In the genomic region with DNA sequence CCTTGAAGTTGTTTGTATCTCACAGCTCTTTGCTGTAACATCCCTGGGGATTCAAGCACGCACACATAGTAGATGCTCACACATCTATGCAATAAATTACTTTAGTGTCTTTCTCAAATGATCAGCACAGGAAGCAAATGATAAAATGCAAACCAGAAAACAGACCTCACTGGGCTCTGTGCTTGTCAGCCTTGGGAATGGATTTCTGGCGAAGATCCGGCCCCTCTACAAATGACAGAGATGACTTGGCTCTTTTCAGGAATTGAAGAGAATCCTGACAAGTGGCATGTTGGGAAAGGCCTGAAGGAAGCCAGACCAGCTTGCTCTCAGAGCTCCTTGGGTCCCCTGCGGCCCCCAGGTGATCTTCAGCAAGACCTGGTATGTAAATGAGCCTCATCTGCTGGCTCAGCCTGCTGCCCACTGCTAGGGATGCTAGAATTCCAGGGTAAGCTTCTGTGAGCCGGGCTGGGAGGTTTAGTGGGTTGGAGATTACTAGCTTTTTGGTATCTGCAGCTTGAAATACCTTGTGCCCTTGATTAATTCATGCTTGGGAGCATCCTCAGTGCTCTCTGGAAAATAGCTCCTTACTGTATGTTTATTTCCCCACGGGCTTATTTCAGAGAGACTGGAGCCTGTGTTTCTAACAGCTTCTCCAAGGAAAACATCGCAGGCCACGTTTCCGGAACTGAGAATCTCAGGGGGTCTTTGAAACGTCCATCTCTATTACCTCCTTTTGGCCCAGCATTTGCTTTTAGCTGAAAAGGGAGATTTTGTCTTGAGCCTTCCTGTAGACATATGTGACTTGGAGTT, we compare ENCODE assay signal across 15 cellular contexts. TPM values are rescaled to one million over a fixed set of nuclear protein-coding genes. Genes with fewer than 3 reads are reported as not detected.
DNase-seq lines count a peak whose midpoint lies in the region; ATAC-seq and TF ChIP-seq lines count a peak whose summit lies in the region.
"Had no signal": no experiment of that assay in that cellular context is flagged by ENCODE, and none has a peak within 500 bp of the region (broad histone marks: within the 10 kb centered on the region; RNA-seq: fewer than 3 reads in every experiment).

No MANE protein-coding gene starts in this region.

- H3K27ac Mint-ChIP-seq in H9: peak overlapping the region; percentile 10 to 79 (median 73); a peak in 6 of 7 replicates
- no peak overlapping the region for H3K27ac Mint-ChIP-seq in activated CD8-positive, alpha-beta T cell treated with anti-CD3 and anti-CD28 coated beads, Interleukin-2, amount 10 ng/mL, durations not matched to agents 7 days and 5 days
- H3K27ac Mint-ChIP-seq in natural killer cell treated with Interleukin-12 subunit alpha and Interleukin-12 subunit beta and Interleukin-15 and Interleukin-18, amount 100 ng/mL, for 72 hours: no peak overlapping the region
- H3K27ac Mint-ChIP-seq: activated CD8-positive, alpha-beta T cell treated with anti-CD3 and anti-CD28 coated beads for 36 hours had no signal

- no peak for ATAC-seq in activated CD8-positive, alpha-beta T cell treated with anti-CD3 and anti-CD28 coated beads, Interleukin-2, amount 10 ng/mL, durations not matched to agents 7 days and 5 days
- no peak for ATAC-seq in HG03457 (IDR thresholded peaks at IDR 0.05; ENCODE audit: unreplicated experiment)
- ATAC-seq in natural killer cell treated with Interleukin-12 subunit alpha and Interleukin-12 subunit beta and Interleukin-15 and Interleukin-18, amount 100 ng/mL, for 72 hours: no peak
- ATAC-seq: activated CD8-positive, alpha-beta T cell treated with anti-CD3 and anti-CD28 coated beads for 36 hours had no signal

- H3K79me1 ChIP-seq in H9 (ENCODE audit: insufficient read depth, low read depth, low read length, poor library complexity, severe bottlenecking): peaks cover 5% of the 10 kb centered on the region

- H3K4me1 ChIP-seq in H9 (ENCODE audit: insufficient read depth, low read length) (peaks cover 9% of the 10 kb centered on the region; the same call in 1 of the 2 replicates), skeletal muscle satellite cell (ENCODE audit: control insufficient read depth, insufficient read depth, low read length) (peaks cover 20% of the 10 kb centered on the region)

- H4K5ac ChIP-seq in H9 (ENCODE audit: insufficient read length, low read depth, low read length): no peak overlapping the region

- H3K23me2 ChIP-seq in H9 (ENCODE audit: insufficient read length, low read depth, low read length, poor library complexity, severe bottlenecking): no peaks in the 10 kb centered on the region

- H3K27me3 ChIP-seq in H9 (ENCODE audit: insufficient read depth, low read length): no peaks in the 10 kb centered on the region
- H3K27me3 ChIP-seq in skeletal muscle satellite cell (ENCODE audit: control insufficient read depth, insufficient read depth, low read length): no peaks in the 10 kb centered on the region

- peak overlapping the region in 1 of 2 experiments; percentile 21; a peak in 3 of 5 replicates for H3K4me3 Mint-ChIP-seq in H9
- H3K4me3 Mint-ChIP-seq in activated CD8-positive, alpha-beta T cell treated with anti-CD3 and anti-CD28 coated beads, Interleukin-2, amount 10 ng/mL, durations not matched to agents 7 days and 5 days: no peak overlapping the region
- no peak overlapping the region for H3K4me3 Mint-ChIP-seq in natural killer cell treated with Interleukin-12 subunit alpha and Interleukin-12 subunit beta and Interleukin-15 and Interleukin-18, amount 100 ng/mL, for 72 hours
- H3K4me3 Mint-ChIP-seq: activated CD8-positive, alpha-beta T cell treated with anti-CD3 and anti-CD28 coated beads for 36 hours had no signal

- no peak overlapping the region for H2BK12ac ChIP-seq in H9 (ENCODE audit: insufficient read length, low read depth, low read length)

- H2BK15ac ChIP-seq in H9 (ENCODE audit: low read depth, low read length): no peak overlapping the region

- peaks cover 16% of the 10 kb centered on the region for H3K36me3 ChIP-seq in skeletal muscle satellite cell (ENCODE audit: insufficient read depth, low read length)

- peak overlapping the region; percentile 47 for H2AK5ac ChIP-seq in H9 (ENCODE audit: insufficient read length, low read length)

- H3K4me1 Mint-ChIP-seq in H9: peaks cover 32 to 37% of the 10 kb centered on the region in 2 experiments
- no peaks in the 10 kb centered on the region for H3K4me1 Mint-ChIP-seq in activated CD8-positive, alpha-beta T cell treated with anti-CD3 and anti-CD28 coated beads, Interleukin-2, amount 10 ng/mL, durations not matched to agents 7 days and 5 days (ENCODE audit: low read depth)
- peaks cover 7 to 24% of the 10 kb centered on the region in 2 donors for H3K4me1 Mint-ChIP-seq in natural killer cell treated with Interleukin-12 subunit alpha and Interleukin-12 subunit beta and Interleukin-15 and Interleukin-18, amount 100 ng/mL, for 72 hours (ENCODE audit: low read depth in 2 of 2)

- H3K9me3 ChIP-seq in H9 (ENCODE audit: control insufficient read depth, low read depth, low read length): no peaks in the 10 kb centered on the region
- no peaks in the 10 kb centered on the region for H3K9me3 ChIP-seq in skeletal muscle satellite cell (replicated peaks; ENCODE audit: low read length)

- WGBS in H9 (ENCODE audit: extremely low coverage, insufficient read length, low lambda C conversion rate): no CpG with 5 or more reads among the region's 10 CpGs

- no peaks in the 10 kb centered on the region for H4K20me1 ChIP-seq in H9 (ENCODE audit: control insufficient read depth, insufficient read depth, insufficient read length)

- no peak overlapping the region for H4K8ac ChIP-seq in H9 (replicated peaks; ENCODE audit: insufficient read length, low read depth, low read length)

- H3T11ph ChIP-seq in H9 (ENCODE audit: low read length): no peak overlapping the region

- no peak overlapping the region for H3K4me2 ChIP-seq in H9 (ENCODE audit: insufficient read depth, insufficient read length, low read length)
- no peak overlapping the region for H3K4me2 ChIP-seq in skeletal muscle satellite cell (ENCODE audit: low read length)
- H3K4me2 ChIP-seq: KMS-11 had no signal

- H2BK5ac ChIP-seq in H9 (ENCODE audit: insufficient read length, low read length): no peak overlapping the region

- no peak overlapping the region for H3K4ac ChIP-seq in H9 (ENCODE audit: low read depth, low read length)

- no peak overlapping the region for H3K4me3 ChIP-seq in skeletal muscle satellite cell (ENCODE audit: low read length)

- CTCF ChIA-PET in activated CD8-positive, alpha-beta T cell treated with anti-CD3 and anti-CD28 coated beads, Interleukin-2, amount 10 ng/mL, durations not matched to agents 7 days and 5 days (lab: Charles Lee): interaction anchor here (1.1 to 1.6 kb wide), 4 partner anchors 12 to 467 kb away, joined by 3 to 5 read pairs (median 3); no protein-coding TSS in a partner anchor

- no peaks in the 10 kb centered on the region for H3K9me3 Mint-ChIP-seq in H9
- no peaks in the 10 kb centered on the region for H3K9me3 Mint-ChIP-seq in activated CD8-positive, alpha-beta T cell treated with anti-CD3 and anti-CD28 coated beads, Interleukin-2, amount 10 ng/mL, durations not matched to agents 7 days and 5 days (ENCODE audit: insufficient read depth)
- no peaks in the 10 kb centered on the region for H3K9me3 Mint-ChIP-seq in natural killer cell treated with Interleukin-12 subunit alpha and Interleukin-12 subunit beta and Interleukin-15 and Interleukin-18, amount 100 ng/mL, for 72 hours
- H3K9me3 Mint-ChIP-seq: activated CD8-positive, alpha-beta T cell treated with anti-CD3 and anti-CD28 coated beads for 36 hours had no signal

- peaks cover 4% of the 10 kb centered on the region; the same call in 1 of the 2 replicates for H3K79me2 ChIP-seq in H9 (ENCODE audit: insufficient read depth, low read length)

- H4K91ac ChIP-seq in H9 (ENCODE audit: insufficient read length, low read depth, low read length): no peak overlapping the region

- H3K14ac ChIP-seq in H9 (ENCODE audit: insufficient read depth, low read length): no peak overlapping the region

- H2BK20ac ChIP-seq in H9 (ENCODE audit: low read depth, low read length, poor library complexity, severe bottlenecking): no peak overlapping the region

- DNase-seq in H9 (peak; percentile 77), brain pericyte (ENCODE audit: low read depth, low spot score) (peak; percentile 39), iPS-NIHi7 (ENCODE audit: extremely low spot score) (peak; percentile 67), GDM1 (lab: John Stamatoyannopoulos, UW) (no peak)
- DNase-seq in activated CD8-positive, alpha-beta T cell treated with anti-CD3 and anti-CD28 coated beads, Interleukin-2, amount 10 ng/mL, durations not matched to agents 7 days and 5 days: no peak
- DNase-seq in natural killer cell treated with Interleukin-12 subunit alpha and Interleukin-12 subunit beta and Interleukin-15 and Interleukin-18, amount 100 ng/mL, for 72 hours (ENCODE audit: low spot score): no peak
- DNase-seq: activated CD8-positive, alpha-beta T cell treated with anti-CD3 and anti-CD28 coated beads for 36 hours; activated naive CD4-positive, alpha-beta T cell treated with anti-CD3 and anti-CD28 coated beads, Interleukin-2, amount 50 U/mL, for 16 hours; head of caudate nucleus; NCI-H2029; NK-92 treated with Interleukin-12 subunit alpha and Interleukin-12 subunit beta, amount 100 ng/mL, for 24 hours; T-helper 1 cell had no signal

- H3K27me3 Mint-ChIP-seq in H9 (ENCODE audit: low read depth): no peaks in the 10 kb centered on the region
- H3K27me3 Mint-ChIP-seq in activated CD8-positive, alpha-beta T cell treated with anti-CD3 and anti-CD28 coated beads, Interleukin-2, amount 10 ng/mL, durations not matched to agents 7 days and 5 days (ENCODE audit: low read depth): no peaks in the 10 kb centered on the region
- H3K27me3 Mint-ChIP-seq in natural killer cell treated with Interleukin-12 subunit alpha and Interleukin-12 subunit beta and Interleukin-15 and Interleukin-18, amount 100 ng/mL, for 72 hours: no peaks in the 10 kb centered on the region
- H3K27me3 Mint-ChIP-seq: activated CD8-positive, alpha-beta T cell treated with anti-CD3 and anti-CD28 coated beads for 36 hours had no signal

- H3K27ac ChIP-seq in H9 (ENCODE audit: insufficient read length, low read depth, low read length): peak overlapping the region; percentile 55
- H3K27ac ChIP-seq: KMS-11 had no signal

- H3K18ac ChIP-seq in H9 (ENCODE audit: insufficient read length, low read depth, low read length): no peak overlapping the region

- no peak for TF ChIP-seq CTCF in H9 (conservative IDR thresholded peaks at IDR 0.05)

- H3K23ac ChIP-seq in H9 (ENCODE audit: insufficient read length, low read depth, low read length): no peak overlapping the region

- H2BK120ac ChIP-seq in H9 (ENCODE audit: low read depth, low read length, poor library complexity, severe bottlenecking): no peak overlapping the region

- POLR2A ChIA-PET in activated CD8-positive, alpha-beta T cell treated with anti-CD3 and anti-CD28 coated beads, Interleukin-2, amount 10 ng/mL, durations not matched to agents 7 days and 5 days (lab: Charles Lee): no interaction called here

- H3K9ac ChIP-seq in H9 (ENCODE audit: extremely low read depth, insufficient read length, low read length): no peak overlapping the region
- H3K9ac ChIP-seq in skeletal muscle satellite cell (ENCODE audit: low read depth, low read length): peak overlapping the region; percentile 58
- H3K9ac ChIP-seq: KMS-11 had no signal

- H3K56ac ChIP-seq in H9 (ENCODE audit: insufficient read length, low read depth, low read length): no peak overlapping the region

- no peak overlapping the region for H2AFZ ChIP-seq in H9 (ENCODE audit: low read length)

- peaks cover 0 to 6% (median 0%) of the 10 kb centered on the region in 3 experiments; a peak in 2 of 7 replicates for H3K36me3 Mint-ChIP-seq in H9 (ENCODE audit: insufficient read depth in 1 of 3, low read depth in 3 of 3)
- peaks cover 28% of the 10 kb centered on the region for H3K36me3 Mint-ChIP-seq in activated CD8-positive, alpha-beta T cell treated with anti-CD3 and anti-CD28 coated beads, Interleukin-2, amount 10 ng/mL, durations not matched to agents 7 days and 5 days (ENCODE audit: low read depth)
- no peaks in the 10 kb centered on the region for H3K36me3 Mint-ChIP-seq in natural killer cell treated with Interleukin-12 subunit alpha and Interleukin-12 subunit beta and Interleukin-15 and Interleukin-18, amount 100 ng/mL, for 72 hours

RNA-seq across cellular contexts. Expression of a gene that starts 54.2 kb away (rescaled TPM):
- 56.3 and 64.6 TPM in 2 replicates for total RNA-seq in H9 (2021)
- total RNA-seq in skeletal muscle satellite cell (2012; rRNA removed): 33.5 and 46.1 TPM in 2 replicates
- total RNA-seq in activated CD8-positive, alpha-beta T cell treated with anti-CD3 and anti-CD28 coated beads, Interleukin-2, amount 10 ng/mL, durations not matched to agents 7 days and 5 days: 10 to 100 TPM; 51.3 to 58.9 TPM
- 10 to 100 TPM; 52.7 to 56.7 TPM for total RNA-seq in natural killer cell treated with Interleukin-12 subunit alpha and Interleukin-12 subunit beta and Interleukin-15 and Interleukin-18, amount 100 ng/mL, for 72 hours

Comparison
In these comparisons a context has a peak if more than half of its experiments do, and no peak if none do; other contexts are left out.
1. DNase-seq: peak in H9 (single experiment), brain pericyte (single experiment) and iPS-NIHi7 (single experiment); none in activated CD8-positive, alpha-beta T cell treated with anti-CD3 and anti-CD28 coated beads, Interleukin-2, amount 10 ng/mL, durations not matched to agents 7 days and 5 days (single experiment), GDM1 (single experiment) and natural killer cell treated with Interleukin-12 subunit alpha and Interleukin-12 subunit beta and Interleukin-15 and Interleukin-18, amount 100 ng/mL, for 72 hours (single experiment).
2. H3K27ac Mint-ChIP-seq: peak in H9 (3 of 3); none in activated CD8-positive, alpha-beta T cell treated with anti-CD3 and anti-CD28 coated beads, Interleukin-2, amount 10 ng/mL, durations not matched to agents 7 days and 5 days (single experiment) and natural killer cell treated with Interleukin-12 subunit alpha and Interleukin-12 subunit beta and Interleukin-15 and Interleukin-18, amount 100 ng/mL, for 72 hours (0 of 2).